ENCODE assay signal across 1 cellular context in genomic region chr16:58125041-58125440, GRCh38.
TF ChIP-seq lines count a peak whose summit lies in the region.

No MANE protein-coding gene starts in this region.

TF ChIP-seq in K562, 482 proteins besides CTCF, POLR2A, EP300 and RAD21 (continued from another document):
- no peak for TF ChIP-seq ZNF655 (CRISPR knock-in tag; IDR thresholded peaks at IDR 0.05)
- peak; percentile 4 to 45; a peak in 2 of 4 replicates for TF ChIP-seq MNT (conservative IDR thresholded peaks at IDR 0.05)
- TF ChIP-seq DPF2 (IDR thresholded peaks at IDR 0.05), result no peak
- no peak for TF ChIP-seq ESRRB (CRISPR knock-in tag; IDR thresholded peaks at IDR 0.05; ENCODE audit: borderline replicate concordance)
- TF ChIP-seq SIN3A (IDR thresholded peaks at IDR 0.05; ENCODE audit: borderline replicate concordance in 2 of 2, control insufficient read depth in 1 of 2, low read depth in 2 of 2, low read length in 2 of 2), result peak in 1 of 2 experiments; percentile 60; a peak in 1 of 4 replicates
- TF ChIP-seq MEIS2 (IDR thresholded peaks at IDR 0.05; ENCODE audit: partially characterized antibody), result peak; percentile 41
- no peak for TF ChIP-seq BRD4 (IDR thresholded peaks at IDR 0.05)
- TF ChIP-seq PBX2 (CRISPR knock-in tag; IDR thresholded peaks at IDR 0.05; ENCODE audit: low read depth), result no peak
- peak; percentile 48; the same call in 1 of the 2 replicates for TF ChIP-seq PBX2 (tag; conservative IDR thresholded peaks at IDR 0.05; ENCODE audit: low read depth)
- no peak for TF ChIP-seq ZKSCAN3 (CRISPR knock-in tag; IDR thresholded peaks at IDR 0.05)
- no peak for TF ChIP-seq ZNF79 (CRISPR knock-in tag; IDR thresholded peaks at IDR 0.05; ENCODE audit: low read depth)
